8 cellular contexts compared by ENCODE assay signal in genomic region chr11:68903631-68904457, GRCh38. TPM values are rescaled to one million over a fixed set of nuclear protein-coding genes. Genes with fewer than 3 reads are reported as not detected.
DNase-seq lines count a peak whose midpoint lies in the region; ATAC-seq, FAIRE-seq and TF ChIP-seq lines count a peak whose summit lies in the region.

IGHMBP2 (plus strand) TSS chr11:68903891; CDS start chr11:68903953, 62 bp downstream.
MRPL21 (minus strand) TSS chr11:68903832; CDS start chr11:68903810, 22 bp downstream.

- H3K4me3 ChIP-seq in GM12875 (ENCODE audit: low read depth, low read length) (peak within 1 kb of the TSS; percentile 92), astrocyte (ENCODE audit: insufficient read depth, low read depth, low read length) (peak within 1 kb of the TSS; percentile 96), hepatocyte (peak within 1 kb of the TSS; percentile 99)

- H3K79me2 ChIP-seq in astrocyte (ENCODE audit: insufficient read depth, low read length) (peaks cover 67% of the 10 kb centered on the region), hepatocyte (peaks cover 57% of the 10 kb centered on the region)

- FAIRE-seq in astrocyte (lab: Jason Lieb, UNC), result no peak

- H3K9ac ChIP-seq in astrocyte (ENCODE audit: low read length), result peak within 1 kb of the TSS; percentile 93

- H3K27me3 Mint-ChIP-seq in T-helper 2 cell treated with Interferon-gamma antibody and Interleukin-4, amounts not matched to agents 5 μg/mL and 100 μg/mL, for 36 hours (ENCODE audit: low read depth), result no peaks in the 10 kb centered on the region
- no peaks in the 10 kb centered on the region for H3K27me3 Mint-ChIP-seq in astrocyte (ENCODE audit: low read depth, unreplicated experiment)

- peak within 1 kb of the TSS; percentile 86 for H3K4me2 ChIP-seq in astrocyte (ENCODE audit: low read length)
- peak within 1 kb of the TSS; percentile 95 for H3K4me2 ChIP-seq in hepatocyte

- peak within 1 kb of the TSS; percentile 87 for H3K27ac ChIP-seq in astrocyte (ENCODE audit: low read depth, low read length)
- peak within 1 kb of the TSS; percentile 91 for H3K27ac ChIP-seq in hepatocyte

- H3K9me3 ChIP-seq in astrocyte (ENCODE audit: insufficient read depth, low read depth, low read length), result no peaks in the 10 kb centered on the region
- no peaks in the 10 kb centered on the region for H3K9me3 ChIP-seq in hepatocyte (ENCODE audit: low read depth)

- peak within 1 kb of the TSS; percentile 94 for H3K27ac Mint-ChIP-seq in T-helper 2 cell treated with Interferon-gamma antibody and Interleukin-4, amounts not matched to agents 5 μg/mL and 100 μg/mL, for 36 hours
- H3K27ac Mint-ChIP-seq in astrocyte (ENCODE audit: unreplicated experiment), result peak within 1 kb of the TSS; percentile 85

- peaks cover 29% of the 10 kb centered on the region for H3K4me1 Mint-ChIP-seq in T-helper 2 cell treated with Interferon-gamma antibody and Interleukin-4, amounts not matched to agents 5 μg/mL and 100 μg/mL, for 36 hours (ENCODE audit: low read depth)
- H3K4me1 Mint-ChIP-seq in astrocyte (ENCODE audit: low read depth, unreplicated experiment), result peaks cover 16% of the 10 kb centered on the region

- ATAC-seq in HG02610 (IDR thresholded peaks at IDR 0.05; ENCODE audit: unreplicated experiment) (peak; percentile 81), GM18519 (IDR thresholded peaks at IDR 0.05; ENCODE audit: low FRiP score, unreplicated experiment) (no peak)

- H3K36me3 ChIP-seq in astrocyte (ENCODE audit: insufficient read depth, low read length) (peaks cover 13% of the 10 kb centered on the region), hepatocyte (replicated peaks; ENCODE audit: insufficient read depth, low read depth) (no peaks in the 10 kb centered on the region)

- H4K20me1 ChIP-seq in astrocyte (ENCODE audit: insufficient read depth, low read length) (peaks cover 51% of the 10 kb centered on the region), hepatocyte (ENCODE audit: insufficient read depth, poor library complexity, severe bottlenecking) (peaks cover 9% of the 10 kb centered on the region)

- H2AFZ ChIP-seq in astrocyte (ENCODE audit: low read depth, low read length) (peak within 1 kb of the TSS; percentile 92), hepatocyte (peak within 1 kb of the TSS; percentile 99)

- H3K4me1 ChIP-seq in astrocyte (ENCODE audit: insufficient read depth, low read length) (peaks cover 3% of the 10 kb centered on the region), hepatocyte (ENCODE audit: insufficient read depth) (no peaks in the 10 kb centered on the region)

- no peaks in the 10 kb centered on the region for H3K9me2 ChIP-seq in hepatocyte (replicated peaks; ENCODE audit: insufficient read depth)

- peak within 1 kb of the TSS; percentile 98 for H3K4me3 Mint-ChIP-seq in T-helper 2 cell treated with Interferon-gamma antibody and Interleukin-4, amounts not matched to agents 5 μg/mL and 100 μg/mL, for 36 hours
- H3K4me3 Mint-ChIP-seq in astrocyte (ENCODE audit: unreplicated experiment), result peak within 1 kb of the TSS; percentile 96

- H3K27me3 ChIP-seq in astrocyte (ENCODE audit: insufficient read depth, low read length), result no peaks in the 10 kb centered on the region
- no peaks in the 10 kb centered on the region for H3K27me3 ChIP-seq in hepatocyte

- H3K36me3 Mint-ChIP-seq in T-helper 2 cell treated with Interferon-gamma antibody and Interleukin-4, amounts not matched to agents 5 μg/mL and 100 μg/mL, for 36 hours (ENCODE audit: low read depth), result peaks cover 29% of the 10 kb centered on the region
- peaks cover 6% of the 10 kb centered on the region for H3K36me3 Mint-ChIP-seq in astrocyte (ENCODE audit: low read depth, unreplicated experiment)

- TF ChIP-seq CTCF in GM12875 (IDR thresholded peaks at IDR 0.05; ENCODE audit: borderline replicate concordance, insufficient read depth, low read depth, low read length) (no peak), astrocyte (IDR thresholded peaks at IDR 0.05; ENCODE audit: insufficient read depth, low read depth, low read length) (no peak), hepatocyte (IDR thresholded peaks at IDR 0.05; ENCODE audit: poor library complexity) (no peak)

- WGBS in hepatocyte (ENCODE audit: low lambda C conversion rate, missing lambda C conversion rate), result under 1% methylated on average over 79 of the region's 79 CpGs

- H3K9me3 Mint-ChIP-seq in T-helper 2 cell treated with Interferon-gamma antibody and Interleukin-4, amounts not matched to agents 5 μg/mL and 100 μg/mL, for 36 hours, result no peaks in the 10 kb centered on the region
- no peaks in the 10 kb centered on the region for H3K9me3 Mint-ChIP-seq in astrocyte (ENCODE audit: unreplicated experiment)

- DNase-seq in NCI-H128 (lab: John Stamatoyannopoulos, UW; ENCODE audit: unreplicated experiment), result peak; percentile 47
- peak; percentile 86 for DNase-seq in T-helper 2 cell treated with Interferon-gamma antibody and Interleukin-4, amounts not matched to agents 5 μg/mL and 100 μg/mL, for 36 hours (ENCODE audit: low spot score)
- peak; percentile 66 for DNase-seq in astrocyte (ENCODE audit: low read depth)
- peak; percentile 93 for DNase-seq in hepatocyte (ENCODE audit: low spot score)
- DNase-seq in retina, result peak; percentile 95

RNA-seq across cellular contexts. Expression of gene IGHMBP2, which starts in this region (rescaled TPM):
- 14.0 and 14.9 TPM in 2 replicates for total RNA-seq in astrocyte
- 7.7 and 12.4 TPM in 2 replicates for total RNA-seq in hepatocyte
- 13.5 and 19.9 TPM in 2 replicates for polyA plus RNA-seq in hepatocyte

RNA-seq across cellular contexts. Expression of gene MRPL21, which starts in this region (rescaled TPM):
- 67.4 and 69.1 TPM in 2 replicates for total RNA-seq in astrocyte
- total RNA-seq in hepatocyte, result 28.8 and 34.9 TPM in 2 replicates
- polyA plus RNA-seq in hepatocyte, result 86.2 and 95.2 TPM in 2 replicates
